28 cellular contexts compared by ENCODE assay signal in the genomic region with DNA sequence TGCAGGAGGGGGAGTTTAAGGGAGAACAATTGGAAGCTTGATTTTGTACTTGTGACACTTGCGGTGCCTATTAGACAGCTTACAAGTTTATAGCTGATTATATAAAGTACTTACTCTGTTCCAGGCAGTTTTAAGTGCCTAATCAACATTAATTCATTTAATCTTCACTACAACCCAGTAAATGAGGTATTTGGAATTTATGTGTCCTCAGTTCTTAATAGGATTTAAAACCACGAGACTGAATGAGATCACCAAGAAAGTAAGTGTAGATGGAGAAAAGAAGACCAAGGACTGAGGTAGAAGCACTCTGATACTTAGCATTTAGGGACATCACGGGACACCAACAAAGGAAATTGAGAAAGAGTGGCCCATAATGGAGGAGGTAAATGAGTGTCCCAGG.
"Had no signal": no experiment of that assay in that cellular context is flagged by ENCODE, and none has a peak within 500 bp of the region (broad histone marks: within the 10 kb centered on the region; RNA-seq: fewer than 3 reads in every experiment).

No MANE protein-coding gene starts in this region.

- H3K9me3 Mint-ChIP-seq: activated CD4-positive, alpha-beta memory T cell treated with anti-CD3 and anti-CD28 coated beads for 36 hours; activated CD4-positive, alpha-beta T cell treated with anti-CD3 and anti-CD28 coated beads, Interleukin-2, amount 10 ng/mL, durations not matched to agents 24 days and 14 days; activated T-cell treated with anti-CD3 and anti-CD28 coated beads, Interleukin-2, amount 50 U/mL, for 24 hours; activated T-cell treated with anti-CD3 and anti-CD28 coated beads, Interleukin-2, amount 50 U/mL, for 72 hours; T-helper 2 cell treated with Interferon-gamma antibody and Interleukin-4, amounts not matched to agents 5 μg/mL and 100 μg/mL, for 36 hours had no signal

- H3K4me3 Mint-ChIP-seq: activated CD4-positive, alpha-beta memory T cell treated with anti-CD3 and anti-CD28 coated beads for 36 hours; activated CD4-positive, alpha-beta T cell treated with anti-CD3 and anti-CD28 coated beads for 36 hours; activated CD4-positive, alpha-beta T cell treated with anti-CD3 and anti-CD28 coated beads, Interleukin-2, amount 10 ng/mL, durations not matched to agents 24 days and 14 days; activated CD8-positive, alpha-beta T cell treated with anti-CD3 and anti-CD28 coated beads, Interleukin-2, amount 10 ng/mL, durations not matched to agents 7 days and 5 days; activated naive CD8-positive, alpha-beta T cell; activated T-cell treated with anti-CD3 and anti-CD28 coated beads, Interleukin-2, amount 50 U/mL, for 24 hours; activated T-cell treated with anti-CD3 and anti-CD28 coated beads, Interleukin-2, amount 50 U/mL, for 72 hours; T-helper 17 cell; T-helper 2 cell treated with Interferon-gamma antibody and Interleukin-4, amounts not matched to agents 5 μg/mL and 100 μg/mL, for 36 hours had no signal

- H3K36me3 Mint-ChIP-seq: activated CD4-positive, alpha-beta memory T cell treated with anti-CD3 and anti-CD28 coated beads for 36 hours; activated naive CD8-positive, alpha-beta T cell had no signal

- H3K4me3 ChIP-seq: body of pancreas, colonic mucosa had no signal

- ATAC-seq: activated CD4-positive, alpha-beta T cell treated with anti-CD3 and anti-CD28 coated beads for 36 hours; activated CD8-positive, alpha-beta T cell treated with anti-CD3 and anti-CD28 coated beads, Interleukin-2, amount 10 ng/mL, durations not matched to agents 7 days and 5 days; activated T-cell treated with anti-CD3 and anti-CD28 coated beads, Interleukin-2, amount 50 U/mL, for 72 hours; body of pancreas; esophagus mucosa; T-helper 17 cell had no signal

- DNase-seq: activated CD4-positive, alpha-beta memory T cell treated with anti-CD3 and anti-CD28 coated beads for 36 hours; activated CD4-positive, alpha-beta T cell treated with anti-CD3 and anti-CD28 coated beads for 36 hours; activated CD4-positive, alpha-beta T cell treated with anti-CD3 and anti-CD28 coated beads, Interleukin-2, amount 10 ng/mL, durations not matched to agents 24 days and 14 days; activated CD4-positive, CD25-positive, alpha-beta regulatory T cell; activated CD4-positive, CD25-positive, alpha-beta regulatory T cell treated with anti-CD3 and anti-CD28 coated beads, Interleukin-2, amount 50 U/mL, for 72 hours; activated CD8-positive, alpha-beta memory T cell treated with anti-CD3 and anti-CD28 coated beads, Interleukin-2, amount 50 U/mL, for 48 hours; activated CD8-positive, alpha-beta T cell treated with anti-CD3 and anti-CD28 coated beads, Interleukin-2, amount 10 ng/mL, durations not matched to agents 7 days and 5 days; activated gamma-delta T cell treated with Interleukin-2 at 50 U/mL for 16 hours; activated naive CD4-positive, alpha-beta T cell treated with anti-CD3 and anti-CD28 coated beads, Interleukin-2, amount 50 U/mL, for 16 hours; activated naive CD4-positive, alpha-beta T cell treated with Interleukin-2 at 50 U/mL for 16 hours; activated T-cell treated with anti-CD3 and anti-CD28 coated beads for 4 hours; activated T-cell treated with anti-CD3 and anti-CD28 coated beads, Interleukin-2, amount 50 U/mL, for 24 hours; activated T-cell treated with anti-CD3 and anti-CD28 coated beads, Interleukin-2, amount 50 U/mL, for 72 hours; amniotic stem cell; anterior cingulate cortex; body of pancreas; caudate nucleus; cerebellar nuclear complex; colonic mucosa; effector CD8-positive, alpha-beta T cell; foreskin fibroblast; head of caudate nucleus; hippocampal formation; T-helper 17 cell; T1000 had no signal

- H3K4me1 Mint-ChIP-seq: activated CD4-positive, alpha-beta T cell treated with anti-CD3 and anti-CD28 coated beads for 36 hours; activated CD4-positive, alpha-beta T cell treated with anti-CD3 and anti-CD28 coated beads, Interleukin-2, amount 10 ng/mL, durations not matched to agents 24 days and 14 days; T-helper 17 cell had no signal

- H3K27ac Mint-ChIP-seq: activated CD4-positive, alpha-beta memory T cell treated with anti-CD3 and anti-CD28 coated beads for 36 hours; activated CD4-positive, alpha-beta T cell treated with anti-CD3 and anti-CD28 coated beads for 36 hours; activated CD4-positive, alpha-beta T cell treated with anti-CD3 and anti-CD28 coated beads, Interleukin-2, amount 10 ng/mL, durations not matched to agents 24 days and 14 days; activated CD8-positive, alpha-beta T cell treated with anti-CD3 and anti-CD28 coated beads, Interleukin-2, amount 10 ng/mL, durations not matched to agents 7 days and 5 days; activated naive CD8-positive, alpha-beta T cell; activated T-cell treated with anti-CD3 and anti-CD28 coated beads, Interleukin-2, amount 50 U/mL, for 24 hours; activated T-cell treated with anti-CD3 and anti-CD28 coated beads, Interleukin-2, amount 50 U/mL, for 72 hours; T-helper 17 cell; T-helper 2 cell treated with Interferon-gamma antibody and Interleukin-4, amounts not matched to agents 5 μg/mL and 100 μg/mL, for 36 hours had no signal
